9 cellular contexts compared by ENCODE assay signal in genomic region chr1:2392686-2393085, GRCh38. TPM values are rescaled to one million over a fixed set of nuclear protein-coding genes. Genes with fewer than 3 reads are reported as not detected.
DNase-seq lines count a peak whose midpoint lies in the region; ATAC-seq and TF ChIP-seq lines count a peak whose summit lies in the region.
"Had no signal": no experiment of that assay in that cellular context is flagged by ENCODE, and none has a peak within 500 bp of the region (broad histone marks: within the 10 kb centered on the region; RNA-seq: fewer than 3 reads in every experiment).

No MANE protein-coding gene starts in this region.

- no peak for TF ChIP-seq POLR2A in gastrocnemius medialis (IDR thresholded peaks at IDR 0.05)

- H3K4me2 ChIP-seq in SU-DHL-6 (ENCODE audit: low read depth, low read length, poor library complexity, severe bottlenecking), result peak overlapping the region; percentile 77

- H4K20me1 ChIP-seq in SU-DHL-6 (ENCODE audit: low read depth, low read length), result no peaks in the 10 kb centered on the region

- H2AFZ ChIP-seq in SU-DHL-6 (ENCODE audit: low read depth, low read length, severe bottlenecking), result no peak overlapping the region

- no peaks in the 10 kb centered on the region for H3K36me3 ChIP-seq in SU-DHL-6 (ENCODE audit: low read length)
- H3K36me3 ChIP-seq in gastrocnemius medialis, result peaks cover 0 to 20% of the 10 kb centered on the region in 2 donors

- DNase-seq in GM12865 (ENCODE audit: low read depth) (no peak), fibroblast of pulmonary artery (ENCODE audit: low read depth) (no peak), gastrocnemius medialis (no peak), DMS114 treated with DMSO at 0.1 percent for 48 hours (lab: John Stamatoyannopoulos, UW; ENCODE audit: unreplicated experiment) (no peak), NCI-H345 (lab: John Stamatoyannopoulos, UW) (no peak), GM13977 (ENCODE audit: low spot score) (no peak)
- no peak for DNase-seq in activated CD4-positive, alpha-beta T cell treated with anti-CD3 and anti-CD28 coated beads for 48 hours
- DNase-seq: hippocampal formation had no signal

- TF ChIP-seq CTCF in GM12865 (IDR thresholded peaks at IDR 0.05; ENCODE audit: insufficient read depth, low read depth, low read length, missing control alignments), result no peak
- no peak for TF ChIP-seq CTCF in SU-DHL-6 (IDR thresholded peaks at IDR 0.05; ENCODE audit: insufficient read depth, low read length, poor library complexity, severe bottlenecking)
- no peak for TF ChIP-seq CTCF in fibroblast of pulmonary artery (IDR thresholded peaks at IDR 0.05; ENCODE audit: low read length, missing control alignments)
- TF ChIP-seq CTCF in gastrocnemius medialis (IDR thresholded peaks at IDR 0.05 in 4 of 5, conservative IDR thresholded peaks at IDR 0.05 in 1 of 5), result no peak
- no peak for TF ChIP-seq CTCF in GM13977 (IDR thresholded peaks at IDR 0.05; ENCODE audit: extremely low read depth, insufficient read depth, missing control alignments)

- H3K4me3 ChIP-seq in GM12865 (ENCODE audit: low read depth, low read length), result peak overlapping the region; percentile 94
- peak overlapping the region; percentile 70 for H3K4me3 ChIP-seq in SU-DHL-6 (ENCODE audit: insufficient read depth, low read length, poor library complexity, severe bottlenecking)
- H3K4me3 ChIP-seq in fibroblast of pulmonary artery (replicated peaks; ENCODE audit: low read depth, low read length), result peak overlapping the region; percentile 79
- H3K4me3 ChIP-seq in gastrocnemius medialis, result peak overlapping the region; percentile 66 to 86 (median 80)

- H3K9ac ChIP-seq in SU-DHL-6 (ENCODE audit: low read length), result peak overlapping the region; percentile 77

- H3K9me3 ChIP-seq in SU-DHL-6 (ENCODE audit: insufficient read depth, low read length) (no peaks in the 10 kb centered on the region), gastrocnemius medialis (no peaks in the 10 kb centered on the region)

- in situ Hi-C loops in gastrocnemius medialis (cut with MboI; ENCODE audit: low sequenced_read_pairs in 4 of 4) (loop anchor here in 2 of 4 donors (5.0 to 10.0 kb wide), 2 partner anchors 195 to 198 kb away; partner anchors contain the start of gene FAAP20 (in 1 of the 2)), GM13977 (cut with MboI; ENCODE audit: low pct_unique_long_range_greater_than_20kb, low sequenced_read_pairs, unreplicated experiment) (loop anchor here (10.0 to 25.0 kb wide), 2 partner anchors 198 to 430 kb away; partner anchors contain the start of gene FAAP20)

- no peak for ATAC-seq in gastrocnemius medialis

- H3K9me2 ChIP-seq in SU-DHL-6 (replicated peaks; ENCODE audit: insufficient read depth, low read length), result no peaks in the 10 kb centered on the region

- H3K27me3 ChIP-seq in SU-DHL-6 (ENCODE audit: low read length), result no peaks in the 10 kb centered on the region
- no peaks in the 10 kb centered on the region for H3K27me3 ChIP-seq in gastrocnemius medialis

- H3K4me1 ChIP-seq in gastrocnemius medialis, result peaks cover 27 to 33% of the 10 kb centered on the region in 2 donors

- intact Hi-C loops in gastrocnemius medialis (cut with DNase I; ENCODE audit: low total_unique reads), result no loop called here

- H3F3A ChIP-seq in SU-DHL-6 (ENCODE audit: insufficient read depth), result peaks cover 15% of the 10 kb centered on the region

- H3K79me2 ChIP-seq in SU-DHL-6 (ENCODE audit: insufficient read depth, low read length), result peaks cover 30% of the 10 kb centered on the region

- no peak overlapping the region for H3K27ac ChIP-seq in SU-DHL-6 (ENCODE audit: low read depth, low read length)
- H3K27ac ChIP-seq in gastrocnemius medialis, result peak overlapping the region; percentile 64 to 90 (median 85)

RNA-seq across cellular contexts. Expression of gene RER1, which starts 1.0 kb away (rescaled TPM):
- 10 to 100 TPM; 51.1 to 60.5 (median 55.4) TPM for total RNA-seq in gastrocnemius medialis

RNA-seq across cellular contexts. Expression of gene MORN1, which starts 1.3 kb away (rescaled TPM):
- 1 to 10 TPM; 1.9 to 4.7 (median 3.5) TPM for total RNA-seq in gastrocnemius medialis

RNA-seq across cellular contexts. Expression of gene PEX10, which starts 19.7 kb away (rescaled TPM):
- 10 to 100 TPM; 19.2 to 25.7 (median 22.6) TPM for total RNA-seq in gastrocnemius medialis
